19 cellular contexts compared by ENCODE assay signal in the genomic region with DNA sequence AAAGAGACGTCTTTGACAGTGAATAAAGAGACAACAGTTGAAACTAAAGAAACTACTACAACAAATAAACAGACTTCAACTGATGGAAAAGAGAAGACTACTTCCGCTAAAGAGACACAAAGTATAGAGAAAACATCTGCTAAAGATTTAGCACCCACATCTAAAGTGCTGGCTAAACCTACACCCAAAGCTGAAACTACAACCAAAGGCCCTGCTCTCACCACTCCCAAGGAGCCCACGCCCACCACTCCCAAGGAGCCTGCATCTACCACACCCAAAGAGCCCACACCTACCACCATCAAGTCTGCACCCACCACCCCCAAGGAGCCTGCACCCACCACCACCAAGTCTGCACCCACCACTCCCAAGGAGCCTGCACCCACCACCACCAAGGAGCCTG. TPM values are rescaled to one million over a fixed set of nuclear protein-coding genes. Genes with fewer than 3 reads are reported as not detected.
DNase-seq lines count a peak whose midpoint lies in the region; ATAC-seq and TF ChIP-seq lines count a peak whose summit lies in the region.
"Had no signal": no experiment of that assay in that cellular context is flagged by ENCODE, and none has a peak within 500 bp of the region (broad histone marks: within the 10 kb centered on the region; RNA-seq: fewer than 3 reads in every experiment).

No MANE protein-coding gene starts in this region.

- no peak for TF ChIP-seq POLR2A in suprapubic skin (IDR thresholded peaks at IDR 0.05)

- POLR2A ChIA-PET in T-cell (lab: Charles Lee), result no interaction called here

- CTCF ChIA-PET in T-cell (lab: Charles Lee), result no interaction called here

- ATAC-seq in T-cell (replicated peaks in 1 of 4) (peak in 2 of 4 experiments; percentile 41 to 56), GM19023 (IDR thresholded peaks at IDR 0.05; ENCODE audit: unreplicated experiment) (no peak), GM19452 (IDR thresholded peaks at IDR 0.05; ENCODE audit: unreplicated experiment) (no peak)
- no peak for ATAC-seq in activated naive CD4-positive, alpha-beta T cell treated with anti-CD3 and anti-CD28 coated beads, Interleukin-2, amount 50 U/mL, for 72 hours
- ATAC-seq: Panc1 had no signal

- H3K27me3 Mint-ChIP-seq in activated naive CD4-positive, alpha-beta T cell treated with anti-CD3 and anti-CD28 coated beads, Interleukin-2, amount 50 U/mL, for 24 hours, result no peaks in the 10 kb centered on the region
- no peaks in the 10 kb centered on the region for H3K27me3 Mint-ChIP-seq in T-cell
- H3K27me3 Mint-ChIP-seq: B cell had no signal

- H3K4me3 ChIP-seq in suprapubic skin, result no peak overlapping the region
- H3K4me3 ChIP-seq: MG63 had no signal

- no peak overlapping the region for H3K27ac ChIP-seq in suprapubic skin
- H3K27ac ChIP-seq: KMS-11 had no signal

- H3K9me3 Mint-ChIP-seq in activated naive CD4-positive, alpha-beta T cell treated with anti-CD3 and anti-CD28 coated beads, Interleukin-2, amount 50 U/mL, for 24 hours, result no peaks in the 10 kb centered on the region
- H3K9me3 Mint-ChIP-seq in T-cell, result peaks cover 0 to 4% (median 0%) of the 10 kb centered on the region in 3 donors
- H3K9me3 Mint-ChIP-seq in activated naive CD4-positive, alpha-beta T cell treated with anti-CD3 and anti-CD28 coated beads, Interleukin-2, amount 50 U/mL, for 72 hours, result no peaks in the 10 kb centered on the region

- peak overlapping the region; percentile 96 for H3K27ac Mint-ChIP-seq in activated naive CD4-positive, alpha-beta T cell treated with anti-CD3 and anti-CD28 coated beads, Interleukin-2, amount 50 U/mL, for 24 hours
- H3K27ac Mint-ChIP-seq in T-cell, result peak overlapping the region; percentile 92 to 95
- peak overlapping the region; percentile 37 to 39 for H3K27ac Mint-ChIP-seq in activated naive CD4-positive, alpha-beta T cell treated with anti-CD3 and anti-CD28 coated beads, Interleukin-2, amount 50 U/mL, for 72 hours
- H3K27ac Mint-ChIP-seq: B cell had no signal

- peaks cover 6% of the 10 kb centered on the region for H3K4me1 ChIP-seq in suprapubic skin

- DNase-seq in activated naive CD4-positive, alpha-beta T cell (lab: John Stamatoyannopoulos, UW), result no peak
- no peak for DNase-seq in T-cell
- no peak for DNase-seq in activated naive CD4-positive, alpha-beta T cell treated with anti-CD3 and anti-CD28 coated beads, Interleukin-2, amount 50 U/mL, for 72 hours (ENCODE audit: low spot score in 2 of 2)
- no peak for DNase-seq in suprapubic skin (ENCODE audit: low spot score in 2 of 2)
- DNase-seq: COR-L47, DMS53, H7, MG63, NCI-H1105 treated with DMSO at 0.1 percent for 48 hours, NCI-H187 treated with DMSO at 0.1 percent for 48 hours, NCI-H2171 treated with DMSO at 0.1 percent for 48 hours, NCI-H774, Right ventricle myocardium superior had no signal

- no peaks in the 10 kb centered on the region for H3K9me3 ChIP-seq in suprapubic skin
- H3K9me3 ChIP-seq: MG63 had no signal

- H3K4me1 Mint-ChIP-seq in activated naive CD4-positive, alpha-beta T cell treated with anti-CD3 and anti-CD28 coated beads, Interleukin-2, amount 50 U/mL, for 24 hours, result peaks cover 50% of the 10 kb centered on the region
- peaks cover 49 to 53% (median 52%) of the 10 kb centered on the region in 3 donors for H3K4me1 Mint-ChIP-seq in T-cell

- no peaks in the 10 kb centered on the region for H3K27me3 ChIP-seq in suprapubic skin
- H3K27me3 ChIP-seq: MG63 had no signal

- H3K36me3 ChIP-seq in suprapubic skin, result peaks cover 3% of the 10 kb centered on the region
- H3K36me3 ChIP-seq: MG63 had no signal

- 87% methylated on average over 3 of the region's 3 CpGs for WGBS in suprapubic skin

- TF ChIP-seq EP300 in suprapubic skin (IDR thresholded peaks at IDR 0.05), result no peak

- peak overlapping the region; percentile 43 for H3K4me3 Mint-ChIP-seq in activated naive CD4-positive, alpha-beta T cell treated with anti-CD3 and anti-CD28 coated beads, Interleukin-2, amount 50 U/mL, for 24 hours
- H3K4me3 Mint-ChIP-seq in T-cell, result peak overlapping the region in 1 of 3 donors; percentile 52
- H3K4me3 Mint-ChIP-seq: B cell had no signal

- TF ChIP-seq CTCF in suprapubic skin (IDR thresholded peaks at IDR 0.05), result no peak

- H3K36me3 Mint-ChIP-seq in activated naive CD4-positive, alpha-beta T cell treated with anti-CD3 and anti-CD28 coated beads, Interleukin-2, amount 50 U/mL, for 24 hours, result peaks cover 11% of the 10 kb centered on the region
- H3K36me3 Mint-ChIP-seq in T-cell, result peaks cover 11% of the 10 kb centered on the region
- H3K36me3 Mint-ChIP-seq in activated naive CD4-positive, alpha-beta T cell treated with anti-CD3 and anti-CD28 coated beads, Interleukin-2, amount 50 U/mL, for 72 hours, result peaks cover 9 to 36% of the 10 kb centered on the region in 2 donors

RNA-seq across cellular contexts. Expression of a gene that starts 10.5 kb away (rescaled TPM):
- total RNA-seq in T-cell, result under 1 TPM; 0.09 to 0.53 (median 0.35) TPM
- 10 to 100 TPM; 31.0 to 40.8 TPM for total RNA-seq in activated naive CD4-positive, alpha-beta T cell treated with anti-CD3 and anti-CD28 coated beads, Interleukin-2, amount 50 U/mL, for 72 hours
- total RNA-seq in suprapubic skin, result 1 to 10 TPM in 1 of 4 donors, under 1 TPM in 3; 0.19 to 1.5 (median 0.50) TPM

Comparison
In these comparisons a context has a peak if more than half of its experiments do, and no peak if none do; other contexts are left out.
1. H3K27ac Mint-ChIP-seq: peak in every context shown above with its lines; median percentile 96 in activated naive CD4-positive, alpha-beta T cell treated with anti-CD3 and anti-CD28 coated beads, Interleukin-2, amount 50 U/mL, for 24 hours; 94 in T-cell; 38 in activated naive CD4-positive, alpha-beta T cell treated with anti-CD3 and anti-CD28 coated beads, Interleukin-2, amount 50 U/mL, for 72 hours.
2. RNA of a gene that starts 10.5 kb away (total RNA-seq): 31.0 to 40.8 TPM in activated naive CD4-positive, alpha-beta T cell treated with anti-CD3 and anti-CD28 coated beads, Interleukin-2, amount 50 U/mL, for 72 hours; 0.19 to 1.5 TPM in suprapubic skin and 0.09 to 0.53 TPM in T-cell; every median in the first group is over 10 times any median in the second.